21 cellular contexts compared by ENCODE assay signal in the genomic region with DNA sequence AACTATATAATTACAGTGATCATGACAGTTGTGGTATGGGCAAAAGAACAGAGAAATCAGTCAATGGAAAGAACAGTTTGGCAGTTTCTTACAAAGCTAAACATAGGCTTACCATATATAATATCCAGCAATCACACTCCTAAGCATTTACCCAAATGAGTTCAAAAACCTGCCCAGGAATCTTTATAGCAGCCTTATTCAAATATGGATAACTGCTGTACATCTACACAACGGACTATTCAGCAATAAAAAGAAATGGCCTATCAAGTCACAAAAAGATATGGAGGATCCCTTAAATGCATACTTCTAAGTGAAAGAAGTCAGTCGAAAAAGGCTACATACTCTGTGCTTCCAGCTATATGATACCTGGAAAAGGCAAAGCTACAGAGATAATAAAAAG. TPM values are rescaled to one million over a fixed set of nuclear protein-coding genes. Genes with fewer than 3 reads are reported as not detected.
DNase-seq lines count a peak whose midpoint lies in the region; ATAC-seq and TF ChIP-seq lines count a peak whose summit lies in the region.
"Had no signal": no experiment of that assay in that cellular context is flagged by ENCODE, and none has a peak within 500 bp of the region (broad histone marks: within the 10 kb centered on the region; RNA-seq: fewer than 3 reads in every experiment).

No MANE protein-coding gene starts in this region.

- no peaks in the 10 kb centered on the region for H3K9me3 ChIP-seq in mammary epithelial cell (replicated peaks; ENCODE audit: insufficient read depth, low read length)
- no peaks in the 10 kb centered on the region for H3K9me3 ChIP-seq in T-helper 17 cell (ENCODE audit: control insufficient read depth, low read length, poor library complexity, severe bottlenecking)
- H3K9me3 ChIP-seq in lower lobe of right lung, result no peaks in the 10 kb centered on the region
- H3K9me3 ChIP-seq: MG63, SJSA1 had no signal

- H3K27me3 ChIP-seq in mammary epithelial cell (ENCODE audit: insufficient read depth, low read length), result no peaks in the 10 kb centered on the region
- H3K27me3 ChIP-seq in lower lobe of right lung (ENCODE audit: low read depth), result no peaks in the 10 kb centered on the region
- H3K27me3 ChIP-seq: MG63, SJSA1 had no signal

- BruUV-seq in MCF 10A (replicated peaks; lab: Mats Ljungman, UMichigan), result no TSS peak
- BruUV-seq in mammary epithelial cell (replicated peaks; lab: Mats Ljungman, UMichigan), result no TSS peak

- H3K36me3 Mint-ChIP-seq in MCF 10A (ENCODE audit: insufficient read depth, unreplicated experiment) (peaks cover 7% of the 10 kb centered on the region), T-helper 17 cell (ENCODE audit: low read depth) (peaks cover 3% of the 10 kb centered on the region)
- H3K36me3 Mint-ChIP-seq in activated T-helper 2 cell treated with anti-CD3 and anti-CD28 coated beads, Interferon-gamma antibody, Interleukin-2, Interleukin-4, amounts not matched to agents 10 μg/mL and 5 μg/mL and 100 μg/mL, durations not matched to agents 14 hours and 24 hours and 36 hours (ENCODE audit: low read depth), result peaks cover 73% of the 10 kb centered on the region

- H3K79me2 ChIP-seq in mammary epithelial cell (ENCODE audit: insufficient read depth, low read length), result peaks cover 2% of the 10 kb centered on the region

- H3K27ac Mint-ChIP-seq in MCF 10A (ENCODE audit: low read depth, unreplicated experiment), result peak overlapping the region; percentile 5
- H3K27ac Mint-ChIP-seq in T-helper 17 cell, result peak overlapping the region; percentile 16
- peak overlapping the region; percentile 18 for H3K27ac Mint-ChIP-seq in activated T-helper 2 cell treated with anti-CD3 and anti-CD28 coated beads, Interferon-gamma antibody, Interleukin-2, Interleukin-4, amounts not matched to agents 10 μg/mL and 5 μg/mL and 100 μg/mL, durations not matched to agents 14 hours and 24 hours and 36 hours
- H3K27ac Mint-ChIP-seq: B cell had no signal

- no peaks in the 10 kb centered on the region for H4K20me1 ChIP-seq in mammary epithelial cell (ENCODE audit: insufficient read depth, low read length)

- DNase-seq in MCF 10A (ENCODE audit: unreplicated experiment) (no peak), mammary epithelial cell (no peak), T-helper 17 cell (no peak), AG08396 (ENCODE audit: low spot score) (no peak), lower lobe of right lung (no peak)
- DNase-seq in activated T-helper 2 cell treated with anti-CD3 and anti-CD28 coated beads, Interferon-gamma antibody, Interleukin-2, Interleukin-4, amounts not matched to agents 10 μg/mL and 5 μg/mL and 100 μg/mL, durations not matched to agents 14 hours and 24 hours and 36 hours (ENCODE audit: low spot score), result no peak
- DNase-seq: GM23248, H7, KBM-7, MG63, NCI-H1105 treated with DMSO at 0.1 percent for 48 hours, NCI-H146, NCI-H1930, NCI-H2107, NCI-H524, NCI-H82, PC-9, Right ventricle myocardium superior had no signal

- no peak for ATAC-seq in T-helper 17 cell
- no peak for ATAC-seq in GM21367 (IDR thresholded peaks at IDR 0.05; ENCODE audit: unreplicated experiment)
- no peak for ATAC-seq in lower lobe of right lung

- no peak overlapping the region for H2AFZ ChIP-seq in mammary epithelial cell (ENCODE audit: low read depth, low read length)
- H2AFZ ChIP-seq: GM23248, PC-9 had no signal

- POLR2A ChIA-PET in MCF 10A (lab: Yijun Ruan, JAX), result interaction anchor here (0.6 kb wide), 1 partner anchor 41 kb away, joined by 4 read pairs; no protein-coding TSS in a partner anchor

- no peak overlapping the region for H3K4me3 ChIP-seq in mammary epithelial cell (replicated peaks in 1 of 3; ENCODE audit: insufficient read depth in 1 of 3, low read depth in 2 of 3, low read length in 3 of 3)
- no peak overlapping the region for H3K4me3 ChIP-seq in lower lobe of right lung
- H3K4me3 ChIP-seq: GM23248, MG63, PC-9, SJSA1 had no signal

- no peaks in the 10 kb centered on the region for H3K9me3 Mint-ChIP-seq in MCF 10A (ENCODE audit: unreplicated experiment)
- H3K9me3 Mint-ChIP-seq in activated T-helper 2 cell treated with anti-CD3 and anti-CD28 coated beads, Interferon-gamma antibody, Interleukin-2, Interleukin-4, amounts not matched to agents 10 μg/mL and 5 μg/mL and 100 μg/mL, durations not matched to agents 14 hours and 24 hours and 36 hours, result no peaks in the 10 kb centered on the region

- no peak overlapping the region for H3K4me3 Mint-ChIP-seq in MCF 10A (ENCODE audit: unreplicated experiment)
- no peak overlapping the region for H3K4me3 Mint-ChIP-seq in T-helper 17 cell
- H3K4me3 Mint-ChIP-seq in activated T-helper 2 cell treated with anti-CD3 and anti-CD28 coated beads, Interferon-gamma antibody, Interleukin-2, Interleukin-4, amounts not matched to agents 10 μg/mL and 5 μg/mL and 100 μg/mL, durations not matched to agents 14 hours and 24 hours and 36 hours (ENCODE audit: low read depth), result no peak overlapping the region
- H3K4me3 Mint-ChIP-seq: B cell had no signal

- H3K9ac ChIP-seq in mammary epithelial cell (ENCODE audit: insufficient read depth, low read length), result no peak overlapping the region
- H3K9ac ChIP-seq: GM23248 had no signal

- in situ Hi-C loops in mammary epithelial cell (cut with MboI; ENCODE audit: low sequenced_read_pairs in 2 of 2), result loop anchor here in 1 of 2 donors (25.0 kb wide), 1 partner anchor 516 kb away; no protein-coding TSS in a partner anchor

- H3K27me3 Mint-ChIP-seq in MCF 10A (ENCODE audit: insufficient read depth, unreplicated experiment) (no peaks in the 10 kb centered on the region), T-helper 17 cell (no peaks in the 10 kb centered on the region)
- no peaks in the 10 kb centered on the region for H3K27me3 Mint-ChIP-seq in activated T-helper 2 cell treated with anti-CD3 and anti-CD28 coated beads, Interferon-gamma antibody, Interleukin-2, Interleukin-4, amounts not matched to agents 10 μg/mL and 5 μg/mL and 100 μg/mL, durations not matched to agents 14 hours and 24 hours and 36 hours (ENCODE audit: low read depth)
- H3K27me3 Mint-ChIP-seq: B cell had no signal

- CTCF ChIA-PET in MCF 10A (lab: Yijun Ruan, JAX), result interaction anchor here (0.6 to 3.6 kb wide), 5 partner anchors 32 to 1782 kb away, joined by 3 to 33 read pairs (median 6); a partner anchor contains a TSS
- CTCF ChIA-PET in mammary epithelial cell (lab: Charles Lee; ENCODE audit: low non-redundant PET), result no interaction called here

- TF ChIP-seq CTCF in MCF 10A (IDR thresholded peaks at IDR 0.05; ENCODE audit: unreplicated experiment) (no peak), mammary epithelial cell (conservative IDR thresholded peaks at IDR 0.05 in 1 of 2, IDR thresholded peaks at IDR 0.05 in 1 of 2; ENCODE audit: extremely low read depth in 1 of 2, insufficient read depth in 1 of 2, low read depth in 1 of 2, low read length in 2 of 2) (no peak), lower lobe of right lung (IDR thresholded peaks at IDR 0.05) (no peak)

- peaks cover 6% of the 10 kb centered on the region for H3K4me1 Mint-ChIP-seq in MCF 10A (ENCODE audit: insufficient read depth, unreplicated experiment)
- peaks cover 29% of the 10 kb centered on the region for H3K4me1 Mint-ChIP-seq in T-helper 17 cell
- peaks cover 65% of the 10 kb centered on the region for H3K4me1 Mint-ChIP-seq in activated T-helper 2 cell treated with anti-CD3 and anti-CD28 coated beads, Interferon-gamma antibody, Interleukin-2, Interleukin-4, amounts not matched to agents 10 μg/mL and 5 μg/mL and 100 μg/mL, durations not matched to agents 14 hours and 24 hours and 36 hours (ENCODE audit: low read depth)

- peaks cover 7% of the 10 kb centered on the region for H3K36me3 ChIP-seq in mammary epithelial cell (ENCODE audit: insufficient read depth, low read length)
- peaks cover 24% of the 10 kb centered on the region for H3K36me3 ChIP-seq in lower lobe of right lung
- H3K36me3 ChIP-seq: MG63, SJSA1 had no signal

- intact Hi-C loops in MCF 10A (cut with micrococcal nuclease) (no loop called here), mammary epithelial cell (cut with micrococcal nuclease) (loop anchor here (5.0 kb wide), 1 partner anchor 211 kb away; a partner anchor contains a TSS), lower lobe of right lung (cut with DNase I) (no loop called here)
- intact Hi-C loops in activated T-helper 2 cell treated with anti-CD3 and anti-CD28 coated beads, Interferon-gamma antibody, Interleukin-2, Interleukin-4, amounts not matched to agents 10 μg/mL and 5 μg/mL and 100 μg/mL, durations not matched to agents 14 hours and 24 hours and 36 hours (cut with micrococcal nuclease), result loop anchor here (5.0 kb wide), 2 partner anchors 36 to 169 kb away; a partner anchor contains a TSS

- dilution Hi-C loops in mammary epithelial cell (cut with HindIII; ENCODE audit: low sequenced_read_pairs), result no loop called here

- no peak overlapping the region for H3K27ac ChIP-seq in mammary epithelial cell (ENCODE audit: insufficient read depth, low read depth, low read length)
- H3K27ac ChIP-seq in lower lobe of right lung, result no peak overlapping the region
- H3K27ac ChIP-seq: GM23248, PC-9, SJSA1 had no signal

- 92% methylated on average over 2 of the region's 2 CpGs for WGBS in mammary epithelial cell (ENCODE audit: low coverage, missing lambda C conversion rate)

- H3K4me2 ChIP-seq in mammary epithelial cell (ENCODE audit: insufficient read depth, low read depth, low read length), result no peak overlapping the region
- H3K4me2 ChIP-seq: PC-9 had no signal

- H3K4me1 ChIP-seq in mammary epithelial cell (ENCODE audit: insufficient read depth, low read length), result no peaks in the 10 kb centered on the region
- H3K4me1 ChIP-seq in lower lobe of right lung, result peaks cover 4% of the 10 kb centered on the region
- H3K4me1 ChIP-seq: SJSA1 had no signal

RNA-seq across cellular contexts. Expression of a gene that starts 36.6 kb away (rescaled TPM):
- 13.6 and 17.2 TPM in 2 replicates for total RNA-seq in MCF 10A (2022)
- total RNA-seq in mammary epithelial cell, result 10 to 100 TPM; 33.0 to 40.9 TPM
- polyA plus RNA-seq in mammary epithelial cell, result 27.6 TPM
- 82.3 TPM for polyA minus RNA-seq in mammary epithelial cell
- total RNA-seq in T-helper 17 cell, result 10 to 100 TPM; 10.5 to 11.3 TPM
- total RNA-seq in activated T-helper 2 cell treated with anti-CD3 and anti-CD28 coated beads, Interferon-gamma antibody, Interleukin-2, Interleukin-4, amounts not matched to agents 10 μg/mL and 5 μg/mL and 100 μg/mL, durations not matched to agents 14 hours and 24 hours and 36 hours, result 21.1 and 25.3 TPM in 2 replicates
- total RNA-seq in lower lobe of right lung, result 26.2 TPM

Comparison
In these comparisons a context has a peak if more than half of its experiments do, and no peak if none do; other contexts are left out.
1. intact Hi-C loops: an anchor here in mammary epithelial cell (5.0 kb wide) and activated T-helper 2 cell treated with anti-CD3 and anti-CD28 coated beads, Interferon-gamma antibody, Interleukin-2, Interleukin-4, amounts not matched to agents 10 μg/mL and 5 μg/mL and 100 μg/mL, durations not matched to agents 14 hours and 24 hours and 36 hours (5.0 kb wide); none called in MCF 10A and lower lobe of right lung.